Comparison of ENCODE assay signal across 9 cellular contexts in the genomic region with DNA sequence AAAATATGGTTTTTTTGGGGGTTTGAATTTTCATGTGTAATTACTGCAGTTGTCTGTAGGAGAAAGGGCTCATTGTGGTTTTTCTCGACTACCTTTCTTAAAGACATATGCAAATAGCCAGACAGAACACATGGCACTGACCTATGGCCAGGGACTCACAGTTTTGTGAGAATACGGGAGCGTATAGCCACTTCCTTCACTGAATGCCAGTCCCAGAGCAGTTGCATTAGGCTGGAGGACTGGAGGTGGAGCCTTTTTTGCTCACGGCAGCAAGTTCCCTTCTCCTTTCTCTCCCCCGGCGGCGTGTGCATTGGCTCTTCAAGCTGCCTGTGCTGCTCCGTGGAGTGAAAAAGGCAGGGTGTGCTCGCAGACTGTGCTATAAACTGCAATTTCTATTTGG.
DNase-seq lines count a peak whose midpoint lies in the region; ATAC-seq and TF ChIP-seq lines count a peak whose summit lies in the region.
"Had no signal": no experiment of that assay in that cellular context is flagged by ENCODE, and none has a peak within 500 bp of the region (broad histone marks: within the 10 kb centered on the region; RNA-seq: fewer than 3 reads in every experiment).

No MANE protein-coding gene starts in this region.

- intact Hi-C loops in head of caudate nucleus (cut with DNase I): no loop called here

- peak; percentile 98 for ATAC-seq in GM18907 (IDR thresholded peaks at IDR 0.05; ENCODE audit: unreplicated experiment)
- ATAC-seq in HG03460 (IDR thresholded peaks at IDR 0.05; ENCODE audit: unreplicated experiment): peak; percentile 90

- H3K27me3 ChIP-seq in neuron (ENCODE audit: insufficient read depth, low read length): no peaks in the 10 kb centered on the region
- H3K27me3 ChIP-seq: neutrophil had no signal

- H3K36me3 ChIP-seq in neuron (ENCODE audit: insufficient read depth, low read length): no peaks in the 10 kb centered on the region
- H3K36me3 ChIP-seq: neutrophil had no signal

- CTCF ChIA-PET in GM10248 (lab: Yijun Ruan, JAX): no interaction called here

- H3K9me3 ChIP-seq in neuron (ENCODE audit: low read length): no peaks in the 10 kb centered on the region
- H3K9me3 ChIP-seq: neutrophil had no signal

- POLR2A ChIA-PET in GM10248 (lab: Yijun Ruan, JAX): no interaction called here

- in situ Hi-C loops in ACHN (cut with HindIII; ENCODE audit: low pct_ligation_motif_present, low pct_unique_long_range_greater_than_20kb, low sequenced_read_pairs): no loop called here

- DNase-seq in ACHN (peak; percentile 63), head of caudate nucleus (peak; percentile 36 to 91 (median 71)), GM10248 (ENCODE audit: extremely low spot score) (no peak), GOT3 (lab: John Stamatoyannopoulos, UW) (no peak)
- DNase-seq in activated naive CD4-positive, alpha-beta T cell treated with anti-CD3 and anti-CD28 coated beads, Interleukin-2, amount 50 U/mL, for 16 hours: peak; percentile 15

- H3K4me3 ChIP-seq in neuron (ENCODE audit: low read length): peak overlapping the region; percentile 77

- peak overlapping the region; percentile 88 for H2AFZ ChIP-seq in neuron (ENCODE audit: low read depth, low read length)

- no peak for TF ChIP-seq CTCF in GM10248 (IDR thresholded peaks at IDR 0.05; ENCODE audit: control extremely low read depth, extremely low read depth, low read depth, missing control alignments)

- peaks cover 25% of the 10 kb centered on the region for H3K4me1 ChIP-seq in neuron (ENCODE audit: insufficient read depth, low read length)

Comparison
In these comparisons a context has a peak if more than half of its experiments do, and no peak if none do; other contexts are left out.
1. DNase-seq: peak in ACHN (single experiment), activated naive CD4-positive, alpha-beta T cell treated with anti-CD3 and anti-CD28 coated beads, Interleukin-2, amount 50 U/mL, for 16 hours (single experiment) and head of caudate nucleus (42 of 42); none in GM10248 (single experiment) and GOT3 (single experiment).